25 cellular contexts compared by ENCODE assay signal in the genomic region with DNA sequence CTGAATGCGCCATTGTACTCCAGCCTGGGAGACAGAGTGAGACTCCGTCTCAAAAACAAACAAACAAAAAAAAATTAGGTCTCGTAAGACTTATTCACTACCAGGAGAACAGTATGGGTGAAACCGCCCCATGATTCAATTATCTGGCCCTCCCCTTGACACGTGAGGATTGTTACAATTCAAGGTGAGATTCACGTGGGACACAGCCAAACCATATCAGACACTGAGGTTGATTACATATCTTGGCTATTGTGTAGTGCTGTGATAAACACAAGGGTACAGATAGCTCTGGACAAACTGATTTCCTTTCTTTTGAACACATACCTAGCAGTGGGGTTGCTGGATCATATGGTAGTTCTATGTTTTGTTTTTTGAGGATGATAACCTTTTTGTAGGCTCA.
"Had no signal": no experiment of that assay in that cellular context is flagged by ENCODE, and none has a peak within 500 bp of the region (broad histone marks: within the 10 kb centered on the region; RNA-seq: fewer than 3 reads in every experiment).

No MANE protein-coding gene starts in this region.

- H3K9me3 ChIP-seq: breast epithelium, colonic mucosa, gastroesophageal sphincter, sigmoid colon, thyroid gland had no signal

- H3K4me3 Mint-ChIP-seq: activated naive CD8-positive, alpha-beta T cell treated with anti-CD3 and anti-CD28 coated beads for 36 hours; activated T-cell treated with anti-CD3 and anti-CD28 coated beads, Interleukin-2, amount 50 U/mL, for 24 hours; activated T-helper 17 cell treated with anti-CD3 and anti-CD28 coated beads, Interleukin-2, amount 50 U/mL, for 72 hours; naive thymus-derived CD8-positive, alpha-beta T cell; T-cell; T-helper 2 cell treated with Interferon-gamma antibody and Interleukin-4, amounts not matched to agents 5 μg/mL and 100 μg/mL, for 36 hours had no signal

- H3K9me3 Mint-ChIP-seq: activated naive CD8-positive, alpha-beta T cell treated with anti-CD3 and anti-CD28 coated beads for 36 hours; activated T-cell treated with anti-CD3 and anti-CD28 coated beads, Interleukin-2, amount 50 U/mL, for 24 hours; activated T-helper 17 cell treated with anti-CD3 and anti-CD28 coated beads, Interleukin-2, amount 50 U/mL, for 72 hours; naive thymus-derived CD8-positive, alpha-beta T cell; T-cell; T-helper 2 cell treated with Interferon-gamma antibody and Interleukin-4, amounts not matched to agents 5 μg/mL and 100 μg/mL, for 36 hours had no signal

- H3K4me1 Mint-ChIP-seq: activated T-helper 17 cell treated with anti-CD3 and anti-CD28 coated beads, Interleukin-2, amount 50 U/mL, for 72 hours had no signal

- ATAC-seq: activated T-helper 17 cell treated with anti-CD3 and anti-CD28 coated beads, Interleukin-2, amount 50 U/mL, for 72 hours; gastroesophageal sphincter; left colon; naive thymus-derived CD8-positive, alpha-beta T cell; T-cell had no signal

- H3K27ac ChIP-seq: breast epithelium, colonic mucosa, dorsolateral prefrontal cortex, epithelial cell of prostate, gastroesophageal sphincter, sigmoid colon, thyroid gland, WERI-Rb-1 had no signal

- DNase-seq: activated CD4-positive, alpha-beta T cell treated with anti-CD3 and anti-CD28 coated beads for 1 hour; activated CD4-positive, alpha-beta T cell treated with anti-CD3 and anti-CD28 coated beads, Interleukin-2, amount 50 U/mL, for 1 hour; activated CD8-positive, alpha-beta memory T cell treated with anti-CD3 and anti-CD28 coated beads for 24 hours; activated CD8-positive, alpha-beta memory T cell treated with anti-CD3 and anti-CD28 coated beads, Interleukin-2, amount 50 U/mL, for 4 hours; activated naive CD8-positive, alpha-beta T cell treated with anti-CD3 and anti-CD28 coated beads for 36 hours; activated T-cell treated with anti-CD3 and anti-CD28 coated beads, Interleukin-2, amount 50 U/mL, for 24 hours; colonic mucosa; dorsolateral prefrontal cortex; head of caudate nucleus; left colon; naive thymus-derived CD8-positive, alpha-beta T cell; retina; sigmoid colon; stimulated activated CD4-positive, alpha-beta T cell treated with anti-CD3 and anti-CD28 coated beads, Interleukin-4, amount 100 ng/mL, for 24 hours; stimulated activated naive CD4-positive, alpha-beta T cell treated with Interleukin-2 at 50 U/mL for 16 hours; T-cell; thyroid gland; WERI-Rb-1 had no signal

- H3K27me3 ChIP-seq: breast epithelium, colonic mucosa, dorsolateral prefrontal cortex, gastroesophageal sphincter, sigmoid colon, thyroid gland had no signal

- H3K27ac Mint-ChIP-seq: activated naive CD8-positive, alpha-beta T cell treated with anti-CD3 and anti-CD28 coated beads for 36 hours; activated T-cell treated with anti-CD3 and anti-CD28 coated beads, Interleukin-2, amount 50 U/mL, for 24 hours; activated T-helper 17 cell treated with anti-CD3 and anti-CD28 coated beads, Interleukin-2, amount 50 U/mL, for 72 hours; naive thymus-derived CD8-positive, alpha-beta T cell; T-cell; T-helper 2 cell treated with Interferon-gamma antibody and Interleukin-4, amounts not matched to agents 5 μg/mL and 100 μg/mL, for 36 hours had no signal

- FAIRE-seq: astrocyte, keratinocyte had no signal

- H3K36me3 ChIP-seq: breast epithelium, colonic mucosa, gastroesophageal sphincter, sigmoid colon, thyroid gland, WERI-Rb-1 had no signal

- H3K36me3 Mint-ChIP-seq: activated naive CD8-positive, alpha-beta T cell treated with anti-CD3 and anti-CD28 coated beads for 36 hours; naive thymus-derived CD8-positive, alpha-beta T cell; T-cell had no signal

- H3K4me3 ChIP-seq: breast epithelium, colonic mucosa, dorsolateral prefrontal cortex, gastroesophageal sphincter, sigmoid colon, thyroid gland had no signal
